2 cellular contexts compared by ENCODE assay signal in the genomic region with DNA sequence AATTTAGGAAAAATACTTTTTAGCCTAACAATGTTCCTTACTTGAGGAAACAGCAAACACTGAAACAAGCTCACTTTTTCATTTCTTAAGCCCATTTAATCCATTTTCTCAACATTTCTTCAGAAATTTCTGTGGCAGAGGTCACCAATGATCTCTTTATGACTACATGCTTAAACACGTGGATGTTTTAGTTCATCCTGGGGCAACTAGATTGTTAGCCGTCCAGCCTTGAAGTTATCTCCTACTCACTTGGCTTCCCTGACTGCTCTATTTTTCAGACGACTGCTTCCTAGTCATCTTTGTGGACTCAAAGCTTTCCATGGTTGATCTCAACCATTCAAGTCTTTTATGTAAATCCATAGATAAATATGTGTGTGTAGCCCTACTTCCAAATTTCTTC.
TF ChIP-seq lines count a peak whose summit lies in the region.

No MANE protein-coding gene starts in this region.

TF ChIP-seq in GM23338, 12 proteins besides CTCF, POLR2A, EP300 and RAD21:
- 0 out of 2 replicates have a peak, but pooled peaks have one; percentile 20 for TF ChIP-seq POLR2AphosphoS5 (IDR thresholded peaks at IDR 0.05; ENCODE audit: low read depth)
- no peak for TF ChIP-seq ZNF331 (CRISPR knock-in tag; IDR thresholded peaks at IDR 0.05; ENCODE audit: low read depth)
- TF ChIP-seq JUNB (IDR thresholded peaks at IDR 0.05; ENCODE audit: unreplicated experiment), result no peak
- no peak for TF ChIP-seq EZH2 (IDR thresholded peaks at IDR 0.05; ENCODE audit: low read depth, unreplicated experiment)
- TF ChIP-seq CREB1 (CRISPR knock-in tag; IDR thresholded peaks at IDR 0.05; ENCODE audit: low read depth), result no peak
TF ChIP-seq in GM23338: peak in this region for 1.

TF ChIP-seq in IMR-90, 13 proteins besides CTCF, POLR2A, EP300 and RAD21:
- TF ChIP-seq NFE2L2 (IDR thresholded peaks at IDR 0.05; ENCODE audit: low read depth, low read length) (no peak), MAZ (IDR thresholded peaks at IDR 0.05; ENCODE audit: borderline replicate concordance, low read depth, low read length) (no peak), RCOR1 (IDR thresholded peaks at IDR 0.05; ENCODE audit: insufficient replicate concordance, low read length) (no peak), CHD1 (IDR thresholded peaks at IDR 0.05; ENCODE audit: low read depth, low read length) (no peak), MAFK (IDR thresholded peaks at IDR 0.05; ENCODE audit: low read depth, low read length) (no peak), RFX5 (IDR thresholded peaks at IDR 0.05; ENCODE audit: low read depth, low read length) (no peak), BHLHE40 (IDR thresholded peaks at IDR 0.05; ENCODE audit: low read depth, low read length) (no peak), MXI1 (IDR thresholded peaks at IDR 0.05; ENCODE audit: borderline replicate concordance, low read depth, low read length) (no peak), CEBPB (IDR thresholded peaks at IDR 0.05; ENCODE audit: low read depth, low read length) (no peak), FOS (IDR thresholded peaks at IDR 0.05; ENCODE audit: low read depth, low read length) (no peak), SMC3 (IDR thresholded peaks at IDR 0.05; ENCODE audit: low read depth, low read length) (no peak)
- TF ChIP-seq, protein P1, sequence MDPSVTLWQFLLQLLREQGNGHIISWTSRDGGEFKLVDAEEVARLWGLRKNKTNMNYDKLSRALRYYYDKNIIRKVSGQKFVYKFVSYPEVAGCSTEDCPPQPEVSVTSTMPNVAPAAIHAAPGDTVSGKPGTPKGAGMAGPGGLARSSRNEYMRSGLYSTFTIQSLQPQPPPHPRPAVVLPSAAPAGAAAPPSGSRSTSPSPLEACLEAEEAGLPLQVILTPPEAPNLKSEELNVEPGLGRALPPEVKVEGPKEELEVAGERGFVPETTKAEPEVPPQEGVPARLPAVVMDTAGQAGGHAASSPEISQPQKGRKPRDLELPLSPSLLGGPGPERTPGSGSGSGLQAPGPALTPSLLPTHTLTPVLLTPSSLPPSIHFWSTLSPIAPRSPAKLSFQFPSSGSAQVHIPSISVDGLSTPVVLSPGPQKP (IDR thresholded peaks at IDR 0.05; ENCODE audit: borderline replicate concordance, low read depth, low read length), result no peak
- TF ChIP-seq, protein P2, sequence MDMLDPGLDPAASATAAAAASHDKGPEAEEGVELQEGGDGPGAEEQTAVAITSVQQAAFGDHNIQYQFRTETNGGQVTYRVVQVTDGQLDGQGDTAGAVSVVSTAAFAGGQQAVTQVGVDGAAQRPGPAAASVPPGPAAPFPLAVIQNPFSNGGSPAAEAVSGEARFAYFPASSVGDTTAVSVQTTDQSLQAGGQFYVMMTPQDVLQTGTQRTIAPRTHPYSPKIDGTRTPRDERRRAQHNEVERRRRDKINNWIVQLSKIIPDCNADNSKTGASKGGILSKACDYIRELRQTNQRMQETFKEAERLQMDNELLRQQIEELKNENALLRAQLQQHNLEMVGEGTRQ (IDR thresholded peaks at IDR 0.05; ENCODE audit: low read depth, low read length), result no peak
